18 cellular contexts compared by ENCODE assay signal in genomic region chr3:80018375-80018774, GRCh38.
DNase-seq lines count a peak whose midpoint lies in the region; ATAC-seq, FAIRE-seq and TF ChIP-seq lines count a peak whose summit lies in the region.
"Had no signal": no experiment of that assay in that cellular context is flagged by ENCODE, and none has a peak within 500 bp of the region (broad histone marks: within the 10 kb centered on the region; RNA-seq: fewer than 3 reads in every experiment).

No MANE protein-coding gene starts in this region.

- TF ChIP-seq EP300 in SK-N-SH (IDR thresholded peaks at IDR 0.05; ENCODE audit: borderline replicate concordance in 1 of 2, low read depth in 1 of 2, low read length in 1 of 2) = no peak

- POLR2A ChIA-PET in SK-N-SH (lab: Yijun Ruan, JAX) (no interaction called here), endothelial cell of umbilical vein (lab: Charles Lee) (no interaction called here)

- H4K20me1 ChIP-seq in SK-N-SH (ENCODE audit: insufficient read depth) (no peaks in the 10 kb centered on the region), astrocyte (ENCODE audit: insufficient read depth, low read length) (no peaks in the 10 kb centered on the region), endothelial cell of umbilical vein (replicated peaks; ENCODE audit: control insufficient read depth, extremely low read depth, insufficient read depth, low read length) (no peaks in the 10 kb centered on the region)

- H3K27me3 Mint-ChIP-seq in astrocyte (ENCODE audit: low read depth, unreplicated experiment) = no peaks in the 10 kb centered on the region
- no peaks in the 10 kb centered on the region for H3K27me3 Mint-ChIP-seq in activated naive CD8-positive, alpha-beta T cell treated with anti-CD3 and anti-CD28 coated beads, Interleukin-2, amount 50 U/mL, for 24 hours

- H3K4me2 ChIP-seq in SK-N-SH = no peak overlapping the region
- no peak overlapping the region for H3K4me2 ChIP-seq in astrocyte (ENCODE audit: low read length)
- H3K4me2 ChIP-seq in endothelial cell of umbilical vein (ENCODE audit: insufficient read depth, low read length) = peak overlapping the region; percentile 42
- H3K4me2 ChIP-seq: GM23338 had no signal

- TF ChIP-seq POLR2A in endothelial cell of umbilical vein (IDR thresholded peaks at IDR 0.05; ENCODE audit: low read depth, low read length) = no peak

- CTCF ChIA-PET in SK-N-SH (lab: Yijun Ruan, JAX) (interaction anchor here (0.6 to 1.6 kb wide), 2 partner anchors 16 to 25 kb away, joined by 3 read pairs; no protein-coding TSS in a partner anchor), endothelial cell of umbilical vein (lab: Charles Lee) (no interaction called here)

- intact Hi-C loops in endothelial cell of umbilical vein (cut with micrococcal nuclease) = loop anchor here (2.0 to 5.0 kb wide), 3 partner anchors 36 to 172 kb away; no protein-coding TSS in a partner anchor

- H3K9ac ChIP-seq in SK-N-SH = no peak overlapping the region
- H3K9ac ChIP-seq in astrocyte (ENCODE audit: low read length) = no peak overlapping the region
- H3K9ac ChIP-seq in endothelial cell of umbilical vein (replicated peaks; ENCODE audit: extremely low read depth, insufficient read depth, low read length) = no peak overlapping the region

- TF ChIP-seq CTCF in SK-N-SH (IDR thresholded peaks at IDR 0.05) (no peak), astrocyte (IDR thresholded peaks at IDR 0.05; ENCODE audit: insufficient read depth, low read depth, low read length) (no peak), endothelial cell of umbilical vein (IDR thresholded peaks at IDR 0.05; ENCODE audit: extremely low read depth in 1 of 2, insufficient read depth in 1 of 2, low read depth in 1 of 2, low read length in 2 of 2) (no peak)

- dilution Hi-C loops in endothelial cell of umbilical vein (cut with MboI; ENCODE audit: extremely low pct_ligation_motif_present, low sequenced_read_pairs) = no loop called here

- ATAC-seq in SK-N-SH treated with all-trans-retinoic acid at 6 μM for 48 hours = no peak
- ATAC-seq in GM19035 (IDR thresholded peaks at IDR 0.05; ENCODE audit: unreplicated experiment) = no peak
- ATAC-seq in activated naive CD8-positive, alpha-beta T cell treated with anti-CD3 and anti-CD28 coated beads, Interleukin-2, amount 50 U/mL, for 24 hours = no peak
- ATAC-seq: CD8-positive, alpha-beta T cell; GM23338; HepG2 had no signal

- no peaks in the 10 kb centered on the region for H3K9me3 ChIP-seq in SK-N-SH
- no peaks in the 10 kb centered on the region for H3K9me3 ChIP-seq in astrocyte (ENCODE audit: insufficient read depth, low read depth, low read length)
- no peaks in the 10 kb centered on the region for H3K9me3 ChIP-seq in endothelial cell of umbilical vein (replicated peaks; ENCODE audit: control insufficient read depth, insufficient read depth, low read length)

- FAIRE-seq in astrocyte (lab: Jason Lieb, UNC) = no peak
- FAIRE-seq in endothelial cell of umbilical vein (lab: Jason Lieb, UNC) = no peak
- FAIRE-seq: D721Med, HepG2 had no signal

- no peaks in the 10 kb centered on the region for H3K9me2 ChIP-seq in SK-N-SH

- H2AFZ ChIP-seq in SK-N-SH (ENCODE audit: low read depth) = no peak overlapping the region
- no peak overlapping the region for H2AFZ ChIP-seq in astrocyte (ENCODE audit: low read depth, low read length)
- no peak overlapping the region for H2AFZ ChIP-seq in endothelial cell of umbilical vein (ENCODE audit: low read depth, low read length)
- H2AFZ ChIP-seq: GM23338 had no signal

- peaks cover 2% of the 10 kb centered on the region for H3K4me1 Mint-ChIP-seq in astrocyte (ENCODE audit: low read depth, unreplicated experiment)
- H3K4me1 Mint-ChIP-seq in activated naive CD8-positive, alpha-beta T cell treated with anti-CD3 and anti-CD28 coated beads, Interleukin-2, amount 50 U/mL, for 24 hours = no peaks in the 10 kb centered on the region
- H3K4me1 Mint-ChIP-seq: CD14-positive monocyte had no signal

- BruUV-seq in endothelial cell of umbilical vein (replicated peaks; lab: Mats Ljungman, UMichigan) = no TSS peak

- H3K79me2 ChIP-seq in SK-N-SH (ENCODE audit: insufficient read depth) (no peaks in the 10 kb centered on the region), astrocyte (ENCODE audit: insufficient read depth, low read length) (no peaks in the 10 kb centered on the region), endothelial cell of umbilical vein (ENCODE audit: control insufficient read depth, insufficient read depth, low read length) (no peaks in the 10 kb centered on the region)

- H3K36me3 Mint-ChIP-seq in astrocyte (ENCODE audit: low read depth, unreplicated experiment) = no peaks in the 10 kb centered on the region
- no peaks in the 10 kb centered on the region for H3K36me3 Mint-ChIP-seq in activated naive CD8-positive, alpha-beta T cell treated with anti-CD3 and anti-CD28 coated beads, Interleukin-2, amount 50 U/mL, for 24 hours (ENCODE audit: low read depth)
- H3K36me3 Mint-ChIP-seq: CD14-positive monocyte; CD8-positive, alpha-beta T cell had no signal

- H3K4me1 ChIP-seq in SK-N-SH (ENCODE audit: control insufficient read depth in 1 of 2, insufficient read depth in 2 of 2, low read depth in 1 of 2, low read length in 1 of 2) (no peaks in the 10 kb centered on the region), astrocyte (ENCODE audit: insufficient read depth, low read length) (no peaks in the 10 kb centered on the region), endothelial cell of umbilical vein (ENCODE audit: control insufficient read depth, extremely low read depth, insufficient read depth, low read length) (peaks cover 21% of the 10 kb centered on the region)

- TF ChIP-seq RAD21 in SK-N-SH (IDR thresholded peaks at IDR 0.05; ENCODE audit: low read length) = no peak

- H3K27me3 ChIP-seq in SK-N-SH (ENCODE audit: insufficient read depth) (no peaks in the 10 kb centered on the region), astrocyte (ENCODE audit: insufficient read depth, low read length) (no peaks in the 10 kb centered on the region), endothelial cell of umbilical vein (ENCODE audit: control insufficient read depth in 2 of 2, insufficient read depth in 2 of 2, low read length in 2 of 2) (no peaks in the 10 kb centered on the region)

- H3K27ac ChIP-seq in SK-N-SH (ENCODE audit: low read depth in 2 of 2, low read length in 1 of 2) (no peak overlapping the region), astrocyte (ENCODE audit: low read depth, low read length) (no peak overlapping the region), endothelial cell of umbilical vein (ENCODE audit: insufficient read depth, low read depth, low read length) (no peak overlapping the region)
- H3K27ac ChIP-seq: 22Rv1 had no signal

- H3F3A ChIP-seq in SK-N-SH (replicated peaks; ENCODE audit: insufficient read depth) = no peaks in the 10 kb centered on the region

- no peaks in the 10 kb centered on the region for H3K36me3 ChIP-seq in SK-N-SH (replicated peaks in 1 of 2; ENCODE audit: control insufficient read depth in 1 of 2, insufficient read depth in 2 of 2, low read length in 1 of 2)
- no peaks in the 10 kb centered on the region for H3K36me3 ChIP-seq in astrocyte (ENCODE audit: insufficient read depth, low read length)
- H3K36me3 ChIP-seq in endothelial cell of umbilical vein (ENCODE audit: control insufficient read depth in 2 of 2, extremely low read depth in 1 of 2, insufficient read depth in 2 of 2, low read length in 2 of 2) = no peaks in the 10 kb centered on the region

- no peaks in the 10 kb centered on the region for H3K9me1 ChIP-seq in endothelial cell of umbilical vein (replicated peaks; ENCODE audit: control insufficient read depth, extremely low read depth, insufficient read depth, low read length)

- H3K4me3 Mint-ChIP-seq in astrocyte (ENCODE audit: unreplicated experiment) = no peak overlapping the region
- H3K4me3 Mint-ChIP-seq in activated naive CD8-positive, alpha-beta T cell treated with anti-CD3 and anti-CD28 coated beads, Interleukin-2, amount 50 U/mL, for 24 hours = no peak overlapping the region
- H3K4me3 Mint-ChIP-seq: CD14-positive monocyte; CD8-positive, alpha-beta T cell; GM23338; H9 had no signal

- DNase-seq in SK-N-SH (no peak), astrocyte (ENCODE audit: low read depth) (peak; percentile 20), endothelial cell of umbilical vein (ENCODE audit: low read depth, low spot score) (peak; percentile 53), NCI-H446 treated with DMSO at 0.1 percent for 48 hours (lab: John Stamatoyannopoulos, UW) (no peak), mesenteric fat pad (ENCODE audit: low spot score) (no peak)
- no peak for DNase-seq in activated naive CD8-positive, alpha-beta T cell treated with anti-CD3 and anti-CD28 coated beads, Interleukin-2, amount 50 U/mL, for 24 hours
- DNase-seq: CD8-positive, alpha-beta T cell; COR-L47; DND-41; GF-D8; H9 had no signal

- H3K4me3 ChIP-seq in SK-N-SH (ENCODE audit: low read depth in 2 of 2, low read length in 1 of 2) = no peak overlapping the region
- no peak overlapping the region for H3K4me3 ChIP-seq in astrocyte (ENCODE audit: insufficient read depth, low read depth, low read length)
- no peak overlapping the region for H3K4me3 ChIP-seq in endothelial cell of umbilical vein (replicated peaks in 1 of 3; ENCODE audit: insufficient read depth in 1 of 3, low read depth in 1 of 3, low read length in 3 of 3)
- H3K4me3 ChIP-seq: GM23338 had no signal

- H3K9me3 Mint-ChIP-seq in astrocyte (ENCODE audit: unreplicated experiment) = no peaks in the 10 kb centered on the region
- H3K9me3 Mint-ChIP-seq in activated naive CD8-positive, alpha-beta T cell treated with anti-CD3 and anti-CD28 coated beads, Interleukin-2, amount 50 U/mL, for 24 hours = no peaks in the 10 kb centered on the region
- H3K9me3 Mint-ChIP-seq: GM23338, H9 had no signal

- no peak overlapping the region for H3K27ac Mint-ChIP-seq in astrocyte (ENCODE audit: unreplicated experiment)
- no peak overlapping the region for H3K27ac Mint-ChIP-seq in activated naive CD8-positive, alpha-beta T cell treated with anti-CD3 and anti-CD28 coated beads, Interleukin-2, amount 50 U/mL, for 24 hours
- H3K27ac Mint-ChIP-seq: CD14-positive monocyte; CD8-positive, alpha-beta T cell; H9 had no signal

TF ChIP-seq in SK-N-SH treated with all-trans-retinoic acid at 6 μM for 48 hours, 23 proteins besides CTCF, POLR2A, EP300 and RAD21 (continues in another document):
- TF ChIP-seq ZNF70 (CRISPR knock-in tag; IDR thresholded peaks at IDR 0.05) = no peak
- TF ChIP-seq CSDC2 (CRISPR knock-in tag; IDR thresholded peaks at IDR 0.05) = no peak
- TF ChIP-seq PPARA (CRISPR knock-in tag; IDR thresholded peaks at IDR 0.05; ENCODE audit: borderline replicate concordance) = no peak
- TF ChIP-seq RARB (CRISPR knock-in tag; IDR thresholded peaks at IDR 0.05) = no peak

TF ChIP-seq in SK-N-SH, 30 proteins besides CTCF, POLR2A, EP300 and RAD21 (continues in another document):
- no peak for TF ChIP-seq EZH2phosphoT487 (IDR thresholded peaks at IDR 0.05; ENCODE audit: borderline replicate concordance, low read depth)
- no peak for TF ChIP-seq YY1 (IDR thresholded peaks at IDR 0.05; ENCODE audit: low read depth)
- TF ChIP-seq JUND (IDR thresholded peaks at IDR 0.05) = no peak

TF ChIP-seq in endothelial cell of umbilical vein, 7 proteins besides CTCF, POLR2A, EP300 and RAD21 (continues in another document):
- TF ChIP-seq MAX (IDR thresholded peaks at IDR 0.05; ENCODE audit: insufficient read depth, insufficient read length) = no peak

Comparison
In these comparisons a context has a peak if more than half of its experiments do, and no peak if none do; other contexts are left out.
1. DNase-seq: peak in astrocyte (single experiment) and endothelial cell of umbilical vein (single experiment); none in SK-N-SH (single experiment), NCI-H446 treated with DMSO at 0.1 percent for 48 hours (single experiment), activated naive CD8-positive, alpha-beta T cell treated with anti-CD3 and anti-CD28 coated beads, Interleukin-2, amount 50 U/mL, for 24 hours (single experiment) and mesenteric fat pad (single experiment).